11 cellular contexts compared by ENCODE assay signal in genomic region chr9:70868661-70869652, GRCh38.
DNase-seq lines count a peak whose midpoint lies in the region; ATAC-seq, FAIRE-seq and TF ChIP-seq lines count a peak whose summit lies in the region.
"Had no signal": no experiment of that assay in that cellular context is flagged by ENCODE, and none has a peak within 500 bp of the region (broad histone marks: within the 10 kb centered on the region; RNA-seq: fewer than 3 reads in every experiment).

No MANE protein-coding gene starts in this region.

- H3K9ac ChIP-seq in astrocyte (ENCODE audit: low read length): peak overlapping the region; percentile 54

- no peaks in the 10 kb centered on the region for H3K4me1 Mint-ChIP-seq in astrocyte (ENCODE audit: low read depth, unreplicated experiment)
- H3K4me1 Mint-ChIP-seq in naive thymus-derived CD8-positive, alpha-beta T cell: no peaks in the 10 kb centered on the region

- H4K20me1 ChIP-seq in astrocyte (ENCODE audit: insufficient read depth, low read length): no peaks in the 10 kb centered on the region

- H3K27me3 ChIP-seq in astrocyte (ENCODE audit: insufficient read depth, low read length) (no peaks in the 10 kb centered on the region), right atrium auricular region (no peaks in the 10 kb centered on the region)

- H3K4me1 ChIP-seq in astrocyte (ENCODE audit: insufficient read depth, low read length): no peaks in the 10 kb centered on the region
- H3K4me1 ChIP-seq in right atrium auricular region: no peaks in the 10 kb centered on the region
- H3K4me1 ChIP-seq: SJCRH30 had no signal

- H3K9me3 Mint-ChIP-seq in astrocyte (ENCODE audit: unreplicated experiment): no peaks in the 10 kb centered on the region
- peaks cover 0 to 4% (median 0%) of the 10 kb centered on the region in 9 donors for H3K9me3 Mint-ChIP-seq in naive thymus-derived CD8-positive, alpha-beta T cell

- peak overlapping the region; percentile 76 for H3K4me2 ChIP-seq in astrocyte (ENCODE audit: low read length)

- POLR2A ChIA-PET in naive thymus-derived CD8-positive, alpha-beta T cell (lab: Charles Lee): no interaction called here

- no peak overlapping the region for H3K27ac Mint-ChIP-seq in astrocyte (ENCODE audit: unreplicated experiment)
- H3K27ac Mint-ChIP-seq in naive thymus-derived CD8-positive, alpha-beta T cell: no peak overlapping the region

- H2AFZ ChIP-seq in astrocyte (ENCODE audit: low read depth, low read length): peak overlapping the region; percentile 62

- ATAC-seq in naive thymus-derived CD8-positive, alpha-beta T cell: no peak

- H3K9me3 ChIP-seq in astrocyte (ENCODE audit: insufficient read depth, low read depth, low read length) (no peaks in the 10 kb centered on the region), right atrium auricular region (no peaks in the 10 kb centered on the region)
- H3K9me3 ChIP-seq: SJCRH30 had no signal

- TF ChIP-seq CTCF in astrocyte (IDR thresholded peaks at IDR 0.05; ENCODE audit: insufficient read depth, low read depth, low read length) (no peak), right atrium auricular region (IDR thresholded peaks at IDR 0.05) (no peak)

- H3K79me2 ChIP-seq in astrocyte (ENCODE audit: insufficient read depth, low read length): no peaks in the 10 kb centered on the region

- H3K36me3 ChIP-seq in astrocyte (ENCODE audit: insufficient read depth, low read length) (no peaks in the 10 kb centered on the region), right atrium auricular region (no peaks in the 10 kb centered on the region)
- H3K36me3 ChIP-seq: SJCRH30 had no signal

- peak; percentile 81 for DNase-seq in COLO829 (ENCODE audit: low spot score)
- peak; percentile 12 for DNase-seq in astrocyte (ENCODE audit: low read depth)
- peak; percentile 59 for DNase-seq in right atrium auricular region (ENCODE audit: low spot score)
- peak; percentile 73 for DNase-seq in retina
- DNase-seq in naive thymus-derived CD8-positive, alpha-beta T cell: no peak
- DNase-seq in MV-4-11 (lab: John Stamatoyannopoulos, UW): no peak
- DNase-seq in activated CD4-positive, alpha-beta T cell treated with anti-CD3 and anti-CD28 coated beads, Interleukin-2, amount 50 U/mL, for 1 hour: no peak
- no peak for DNase-seq in NCI-H2029 (lab: John Stamatoyannopoulos, UW)

- FAIRE-seq in astrocyte (lab: Jason Lieb, UNC): no peak

- H3K36me3 Mint-ChIP-seq in astrocyte (ENCODE audit: low read depth, unreplicated experiment): no peaks in the 10 kb centered on the region
- no peaks in the 10 kb centered on the region for H3K36me3 Mint-ChIP-seq in naive thymus-derived CD8-positive, alpha-beta T cell

- H3K27me3 Mint-ChIP-seq in astrocyte (ENCODE audit: low read depth, unreplicated experiment): no peaks in the 10 kb centered on the region
- H3K27me3 Mint-ChIP-seq in naive thymus-derived CD8-positive, alpha-beta T cell: peaks cover 2 to 18% (median 7%) of the 10 kb centered on the region in 5 donors

- no peak overlapping the region for H3K4me3 Mint-ChIP-seq in astrocyte (ENCODE audit: unreplicated experiment)
- no peak overlapping the region for H3K4me3 Mint-ChIP-seq in naive thymus-derived CD8-positive, alpha-beta T cell

- no peak overlapping the region for H3K27ac ChIP-seq in astrocyte (ENCODE audit: low read depth, low read length)
- peak overlapping the region; percentile 50 for H3K27ac ChIP-seq in right atrium auricular region
- H3K27ac ChIP-seq: epithelial cell of prostate, SJCRH30, skin epidermis had no signal

- peak overlapping the region; percentile 54 for H3K4me3 ChIP-seq in astrocyte (ENCODE audit: insufficient read depth, low read depth, low read length)
- peak overlapping the region; percentile 36 to 46 for H3K4me3 ChIP-seq in right atrium auricular region
- H3K4me3 ChIP-seq: SJCRH30, skin epidermis had no signal

Comparison
In these comparisons a context has a peak if more than half of its experiments do, and no peak if none do; other contexts are left out.
1. DNase-seq: peak in COLO829 (single experiment), astrocyte (single experiment), right atrium auricular region (single experiment) and retina (single experiment); none in naive thymus-derived CD8-positive, alpha-beta T cell (0 of 10), MV-4-11 (single experiment), activated CD4-positive, alpha-beta T cell treated with anti-CD3 and anti-CD28 coated beads, Interleukin-2, amount 50 U/mL, for 1 hour (single experiment) and NCI-H2029 (single experiment).